Comparison of ENCODE assay signal across 8 cellular contexts in the genomic region with DNA sequence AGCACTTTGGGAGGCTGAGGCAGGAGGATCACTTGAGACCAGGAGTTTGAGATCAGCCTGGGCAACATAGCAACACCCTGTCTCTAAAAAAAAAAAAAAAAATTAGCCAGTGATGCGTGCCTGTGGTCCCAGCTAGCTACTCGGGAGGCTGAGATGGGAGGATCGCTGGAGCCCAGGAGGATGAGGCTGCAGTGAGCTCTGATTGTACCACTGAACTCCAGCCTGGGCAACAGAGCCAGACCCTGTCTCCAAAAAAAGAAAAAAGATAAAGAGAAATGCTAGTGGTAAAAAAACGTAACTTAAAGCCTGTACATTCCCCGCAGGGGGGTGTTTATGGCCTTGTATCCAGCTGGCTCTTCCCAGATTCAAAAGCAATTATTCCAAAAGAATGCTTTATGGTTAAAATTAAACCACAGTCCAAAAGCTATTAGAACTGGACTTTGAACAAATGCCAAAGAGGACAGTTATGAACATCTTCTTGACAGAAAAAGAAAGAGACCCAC. TPM values are rescaled to one million over a fixed set of nuclear protein-coding genes. Genes with fewer than 3 reads are reported as not detected.
DNase-seq lines count a peak whose midpoint lies in the region; ATAC-seq and TF ChIP-seq lines count a peak whose summit lies in the region.
"Had no signal": no experiment of that assay in that cellular context is flagged by ENCODE, and none has a peak within 500 bp of the region (broad histone marks: within the 10 kb centered on the region; RNA-seq: fewer than 3 reads in every experiment).

No MANE protein-coding gene starts in this region.

- H3K36me3 ChIP-seq in HCT116 (ENCODE audit: control insufficient read depth in 1 of 2, insufficient read depth in 2 of 2, low read length in 2 of 2): no peaks in the 10 kb centered on the region

- POLR2A ChIA-PET in HCT116 (lab: Charles Lee): interaction anchor here (0.6 to 2.6 kb wide), 6 partner anchors 13 to 170 kb away, joined by 3 to 8 read pairs (median 4); a partner anchor contains a TSS

- H2AFZ ChIP-seq in HCT116 (ENCODE audit: low read depth, low read length, poor library complexity, severe bottlenecking): peak overlapping the region; percentile 88

- H3K4me3 Mint-ChIP-seq in T-helper 17 cell: peak overlapping the region; percentile 87

- H3K9me3 ChIP-seq in HCT116 (ENCODE audit: control insufficient read depth in 1 of 2, insufficient read depth in 1 of 2, low read depth in 1 of 2, low read length in 2 of 2) (no peaks in the 10 kb centered on the region), T-helper 17 cell (ENCODE audit: control insufficient read depth, low read length, poor library complexity, severe bottlenecking) (no peaks in the 10 kb centered on the region)

- TSS peak; percentile 74 for BruUV-seq in HCT116 (replicated peaks; lab: Mats Ljungman, UMichigan)

- peak overlapping the region; percentile 67 for H3K9ac ChIP-seq in HCT116 (ENCODE audit: low read length)

- H3K4me1 Mint-ChIP-seq in T-helper 17 cell: peaks cover 7% of the 10 kb centered on the region

- no peaks in the 10 kb centered on the region for H3K9me2 ChIP-seq in HCT116 (ENCODE audit: insufficient read depth)

- RAD21 ChIA-PET in HCT116 (lab: Charles Lee; ENCODE audit: low non-redundant PET in 1 of 2, low total read pairs in 2 of 2, uncharacterized antibody in 2 of 2, unreplicated experiment in 2 of 2): interaction anchor here (0.6 to 2.2 kb wide), 12 partner anchors 20 to 188 kb away, joined by 3 to 12 read pairs (median 3); a partner anchor contains a TSS

- H4K20me1 ChIP-seq in HCT116 (ENCODE audit: insufficient read depth): no peaks in the 10 kb centered on the region

- H3K27me3 Mint-ChIP-seq in T-helper 17 cell: no peaks in the 10 kb centered on the region

- CTCF ChIA-PET in HCT116 (lab: Charles Lee): interaction anchor here (0.6 to 3.7 kb wide), 12 partner anchors 10 to 208 kb away, joined by 3 to 36 read pairs (median 4); a partner anchor contains a TSS

- intact Hi-C loops in HCT116 (cut with micrococcal nuclease) (no loop called here), head of caudate nucleus (cut with DNase I) (loop anchor here (5.0 to 10.0 kb wide), 3 partner anchors 35 to 193 kb away; a partner anchor contains a TSS)

- no peak for TF ChIP-seq POLR2A in HCT116 (IDR thresholded peaks at IDR 0.05; ENCODE audit: borderline replicate concordance, extremely low read depth, insufficient read depth, insufficient read length)

- TF ChIP-seq CTCF in HCT116 (IDR thresholded peaks at IDR 0.05 in 2 of 3, conservative IDR thresholded peaks at IDR 0.05 in 1 of 3; ENCODE audit: borderline replicate concordance in 1 of 3, insufficient read depth in 1 of 3, low read depth in 2 of 3, low read length in 2 of 3): no peak

- H3K4me2 ChIP-seq in HCT116 (ENCODE audit: low read length): peak overlapping the region; percentile 76

- H3K4me1 ChIP-seq in HCT116 (ENCODE audit: control insufficient read depth in 1 of 2, insufficient read depth in 2 of 2, low read length in 2 of 2): peaks cover 0 to 12% of the 10 kb centered on the region in 2 experiments; a peak in 2 of 4 replicates

- peaks cover 2% of the 10 kb centered on the region for H3K36me3 Mint-ChIP-seq in T-helper 17 cell (ENCODE audit: low read depth)

- DNase-seq in HCT116 (ENCODE audit: low read depth, low spot score) (no peak), T-helper 17 cell (no peak), foreskin melanocyte (peak; percentile 34), head of caudate nucleus (no peak), cerebellar nuclear complex (lab: John Stamatoyannopoulos, UW) (no peak), COR-L47 (lab: John Stamatoyannopoulos, UW) (no peak)

- no peak for TF ChIP-seq RAD21 in HCT116 (IDR thresholded peaks at IDR 0.05; ENCODE audit: low read depth)

- H3K27ac ChIP-seq in HCT116 (ENCODE audit: low read depth, low read length) (peak overlapping the region; percentile 51; the same call in 1 of the 2 replicates), skin epidermis (peak overlapping the region in 20 of 21 experiments; percentile 5 to 86 (median 74))

- peak overlapping the region; percentile 74 for H3K27ac Mint-ChIP-seq in T-helper 17 cell

- H3K4me3 ChIP-seq in HCT116 (replicated peaks in 1 of 2; ENCODE audit: low read depth in 1 of 2, low read length in 2 of 2) (peak overlapping the region; percentile 51 to 65), skin epidermis (peak overlapping the region; percentile 36 to 65 (median 49))

- ATAC-seq in HCT116 (no peak), T-helper 17 cell (no peak)

- no peaks in the 10 kb centered on the region for H3K79me2 ChIP-seq in HCT116 (ENCODE audit: insufficient read depth, low read length)

- H3K27me3 ChIP-seq in HCT116 (ENCODE audit: insufficient read depth, low read length): no peaks in the 10 kb centered on the region

TF ChIP-seq in HCT116, 20 proteins besides CTCF, POLR2A, EP300 and RAD21 (continues in another document):
- TF ChIP-seq EGR1 (IDR thresholded peaks at IDR 0.05; ENCODE audit: low read depth) (no peak), POLR2AphosphoS5 (IDR thresholded peaks at IDR 0.05; ENCODE audit: low read depth, low read length) (no peak), SRF (IDR thresholded peaks at IDR 0.05; ENCODE audit: low read depth) (no peak), ZNF274 (IDR thresholded peaks at IDR 0.05; ENCODE audit: low read depth, low read length) (no peak), ELF1 (IDR thresholded peaks at IDR 0.05; ENCODE audit: borderline replicate concordance, low read depth) (no peak), JUND (IDR thresholded peaks at IDR 0.05) (no peak), ZFX (IDR thresholded peaks at IDR 0.05) (no peak), SIN3A (IDR thresholded peaks at IDR 0.05; ENCODE audit: low read depth) (no peak), CEBPB (IDR thresholded peaks at IDR 0.05; ENCODE audit: low read depth) (no peak), YY1 (IDR thresholded peaks at IDR 0.05; ENCODE audit: extremely low read depth, insufficient replicate concordance, low read depth, low read length) (no peak), SP1 (IDR thresholded peaks at IDR 0.05; ENCODE audit: low read depth) (no peak)
- TF ChIP-seq, protein P1, sequence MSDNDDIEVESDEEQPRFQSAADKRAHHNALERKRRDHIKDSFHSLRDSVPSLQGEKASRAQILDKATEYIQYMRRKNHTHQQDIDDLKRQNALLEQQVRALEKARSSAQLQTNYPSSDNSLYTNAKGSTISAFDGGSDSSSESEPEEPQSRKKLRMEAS (IDR thresholded peaks at IDR 0.05): no peak
- TF ChIP-seq, protein P2, sequence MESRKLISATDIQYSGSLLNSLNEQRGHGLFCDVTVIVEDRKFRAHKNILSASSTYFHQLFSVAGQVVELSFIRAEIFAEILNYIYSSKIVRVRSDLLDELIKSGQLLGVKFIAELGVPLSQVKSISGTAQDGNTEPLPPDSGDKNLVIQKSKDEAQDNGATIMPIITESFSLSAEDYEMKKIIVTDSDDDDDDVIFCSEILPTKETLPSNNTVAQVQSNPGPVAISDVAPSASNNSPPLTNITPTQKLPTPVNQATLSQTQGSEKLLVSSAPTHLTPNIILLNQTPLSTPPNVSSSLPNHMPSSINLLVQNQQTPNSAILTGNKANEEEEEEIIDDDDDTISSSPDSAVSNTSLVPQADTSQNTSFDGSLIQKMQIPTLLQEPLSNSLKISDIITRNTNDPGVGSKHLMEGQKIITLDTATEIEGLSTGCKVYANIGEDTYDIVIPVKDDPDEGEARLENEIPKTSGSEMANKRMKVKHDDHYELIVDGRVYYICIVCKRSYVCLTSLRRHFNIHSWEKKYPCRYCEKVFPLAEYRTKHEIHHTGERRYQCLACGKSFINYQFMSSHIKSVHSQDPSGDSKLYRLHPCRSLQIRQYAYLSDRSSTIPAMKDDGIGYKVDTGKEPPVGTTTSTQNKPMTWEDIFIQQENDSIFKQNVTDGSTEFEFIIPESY (IDR thresholded peaks at IDR 0.05; ENCODE audit: extremely low read depth, insufficient replicate concordance, low read length): no peak
- TF ChIP-seq, protein P3, sequence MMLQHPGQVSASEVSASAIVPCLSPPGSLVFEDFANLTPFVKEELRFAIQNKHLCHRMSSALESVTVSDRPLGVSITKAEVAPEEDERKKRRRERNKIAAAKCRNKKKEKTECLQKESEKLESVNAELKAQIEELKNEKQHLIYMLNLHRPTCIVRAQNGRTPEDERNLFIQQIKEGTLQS (IDR thresholded peaks at IDR 0.05): no peak
- TF ChIP-seq, protein P4, sequence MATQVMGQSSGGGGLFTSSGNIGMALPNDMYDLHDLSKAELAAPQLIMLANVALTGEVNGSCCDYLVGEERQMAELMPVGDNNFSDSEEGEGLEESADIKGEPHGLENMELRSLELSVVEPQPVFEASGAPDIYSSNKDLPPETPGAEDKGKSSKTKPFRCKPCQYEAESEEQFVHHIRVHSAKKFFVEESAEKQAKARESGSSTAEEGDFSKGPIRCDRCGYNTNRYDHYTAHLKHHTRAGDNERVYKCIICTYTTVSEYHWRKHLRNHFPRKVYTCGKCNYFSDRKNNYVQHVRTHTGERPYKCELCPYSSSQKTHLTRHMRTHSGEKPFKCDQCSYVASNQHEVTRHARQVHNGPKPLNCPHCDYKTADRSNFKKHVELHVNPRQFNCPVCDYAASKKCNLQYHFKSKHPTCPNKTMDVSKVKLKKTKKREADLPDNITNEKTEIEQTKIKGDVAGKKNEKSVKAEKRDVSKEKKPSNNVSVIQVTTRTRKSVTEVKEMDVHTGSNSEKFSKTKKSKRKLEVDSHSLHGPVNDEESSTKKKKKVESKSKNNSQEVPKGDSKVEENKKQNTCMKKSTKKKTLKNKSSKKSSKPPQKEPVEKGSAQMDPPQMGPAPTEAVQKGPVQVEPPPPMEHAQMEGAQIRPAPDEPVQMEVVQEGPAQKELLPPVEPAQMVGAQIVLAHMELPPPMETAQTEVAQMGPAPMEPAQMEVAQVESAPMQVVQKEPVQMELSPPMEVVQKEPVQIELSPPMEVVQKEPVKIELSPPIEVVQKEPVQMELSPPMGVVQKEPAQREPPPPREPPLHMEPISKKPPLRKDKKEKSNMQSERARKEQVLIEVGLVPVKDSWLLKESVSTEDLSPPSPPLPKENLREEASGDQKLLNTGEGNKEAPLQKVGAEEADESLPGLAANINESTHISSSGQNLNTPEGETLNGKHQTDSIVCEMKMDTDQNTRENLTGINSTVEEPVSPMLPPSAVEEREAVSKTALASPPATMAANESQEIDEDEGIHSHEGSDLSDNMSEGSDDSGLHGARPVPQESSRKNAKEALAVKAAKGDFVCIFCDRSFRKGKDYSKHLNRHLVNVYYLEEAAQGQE (IDR thresholded peaks at IDR 0.05; ENCODE audit: low read depth): no peak

RNA-seq across cellular contexts. Expression of a gene that starts 16.4 kb away (rescaled TPM):
- not detected for total RNA-seq in HCT116 (2021; ENCODE audit: unreplicated experiment)
- polyA plus RNA-seq in HCT116 (2012): 0.20 and 0.39 TPM in 2 replicates
- total RNA-seq in T-helper 17 cell: under 1 TPM; 0.27 to 0.34 TPM

RNA-seq across cellular contexts. Expression of a gene that starts 30.5 kb away (rescaled TPM):
- total RNA-seq in HCT116 (2021; ENCODE audit: unreplicated experiment) (14.7 TPM), T-helper 17 cell (under 1 TPM in 1 of 2 donors, not detected in 1; 0.39 TPM)
- polyA plus RNA-seq in HCT116 (2012): 14.2 and 16.3 TPM in 2 replicates
- total RNA-seq: NCI-H460 had no signal

RNA-seq across cellular contexts. Expression of a gene that starts 36.6 kb away (rescaled TPM):
- total RNA-seq in HCT116 (2021; ENCODE audit: unreplicated experiment) (19.5 TPM), T-helper 17 cell (10 to 100 TPM; 12.5 to 17.4 TPM)
- 10.5 and 11.1 TPM in 2 replicates for polyA plus RNA-seq in HCT116 (2012)

RNA-seq across cellular contexts. Expression of a gene that starts 40.6 kb away (rescaled TPM):
- total RNA-seq in HCT116 (2021; ENCODE audit: unreplicated experiment) (1,270 TPM), T-helper 17 cell (100 to 1,000 TPM; 642 to 738 TPM)
- 1,219 and 1,350 TPM in 2 replicates for polyA plus RNA-seq in HCT116 (2012)

RNA-seq across cellular contexts. Expression of a gene that starts 42.9 kb away (rescaled TPM):
- total RNA-seq in HCT116 (2021; ENCODE audit: unreplicated experiment) (47.2 TPM), T-helper 17 cell (10 to 100 TPM; 44.9 to 55.0 TPM)
- 42.4 and 57.5 TPM in 2 replicates for polyA plus RNA-seq in HCT116 (2012)

Comparison
In these comparisons a context has a peak if more than half of its experiments do, and no peak if none do; other contexts are left out.
1. RNA of a gene that starts 30.5 kb away (total RNA-seq): 14.7 TPM in HCT116 (single experiment); 0.39 TPM in T-helper 17 cell; every median in the first group is over 10 times any median in the second.